In the genomic region with DNA sequence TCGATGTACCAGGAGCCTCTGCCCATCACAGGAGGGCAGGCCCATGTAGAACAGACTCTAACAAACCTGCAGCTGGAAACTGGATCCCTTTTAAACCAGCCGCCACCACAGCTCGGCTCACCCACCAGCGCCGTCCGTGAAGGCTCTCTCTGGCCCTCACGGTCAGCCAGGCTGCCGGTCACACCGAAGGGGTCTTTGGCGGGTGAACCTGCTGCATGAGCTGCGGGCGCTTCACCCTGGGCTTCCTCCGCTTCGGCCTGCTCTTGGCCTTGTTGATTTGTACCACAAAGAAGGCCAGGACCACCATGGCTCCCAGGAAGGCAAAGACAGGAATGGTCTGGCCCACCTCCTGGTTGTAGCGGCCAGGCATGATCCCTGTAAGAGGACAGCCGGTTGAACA, we compare ENCODE assay signal across 22 cellular contexts. TPM values are rescaled to one million over a fixed set of nuclear protein-coding genes. Genes with fewer than 3 reads are reported as not detected.
"Had no signal": no experiment of that assay in that cellular context is flagged by ENCODE, and none has a peak within 500 bp of the region (broad histone marks: within the 10 kb centered on the region; RNA-seq: fewer than 3 reads in every experiment).

No MANE protein-coding gene starts in this region.

- H3K27me3 ChIP-seq: breast epithelium, gastrocnemius medialis, heart left ventricle, neutrophil had no signal

- H3K9me3 ChIP-seq: breast epithelium, gastrocnemius medialis, heart left ventricle, neutrophil, thoracic aorta had no signal

- H3K4me1 ChIP-seq: breast epithelium, gastrocnemius medialis had no signal

- H3K4me3 Mint-ChIP-seq: activated CD4-positive, alpha-beta memory T cell treated with anti-CD3 and anti-CD28 coated beads for 36 hours; activated CD8-positive, alpha-beta memory T cell treated with anti-CD3 and anti-CD28 coated beads, Interleukin-2, amount 10 ng/mL, durations not matched to agents 7 days and 5 days; activated T-cell treated with anti-CD3 and anti-CD28 coated beads, Interleukin-2, amount 50 U/mL, for 72 hours; immature natural killer cell; naive B cell; stimulated activated naive CD8-positive, alpha-beta T cell treated with anti-CD3 and anti-CD28 coated beads, Interleukin-15, amount 100 ng/mL, for 72 hours; T-helper 1 cell treated with Interleukin-12 subunit alpha and Interleukin-12 subunit beta and Interleukin-4 antibody, amounts not matched to agents 30 μg/mL and 1 μg/mL, for 36 hours had no signal

- H3K4me3 ChIP-seq: breast epithelium, gastrocnemius medialis, heart left ventricle, thoracic aorta had no signal

- H3K9me3 Mint-ChIP-seq: activated CD4-positive, alpha-beta memory T cell treated with anti-CD3 and anti-CD28 coated beads for 36 hours; activated T-cell treated with anti-CD3 and anti-CD28 coated beads, Interleukin-2, amount 50 U/mL, for 72 hours; immature natural killer cell; naive B cell; stimulated activated naive CD8-positive, alpha-beta T cell treated with anti-CD3 and anti-CD28 coated beads, Interleukin-15, amount 100 ng/mL, for 72 hours; T-helper 1 cell treated with Interleukin-12 subunit alpha and Interleukin-12 subunit beta and Interleukin-4 antibody, amounts not matched to agents 30 μg/mL and 1 μg/mL, for 36 hours had no signal

- FAIRE-seq: urothelium cell line had no signal

- H3K27ac Mint-ChIP-seq: activated CD4-positive, alpha-beta memory T cell treated with anti-CD3 and anti-CD28 coated beads for 36 hours; activated CD8-positive, alpha-beta memory T cell treated with anti-CD3 and anti-CD28 coated beads, Interleukin-2, amount 10 ng/mL, durations not matched to agents 7 days and 5 days; activated T-cell treated with anti-CD3 and anti-CD28 coated beads, Interleukin-2, amount 50 U/mL, for 72 hours; naive B cell; progenitor cell of endocrine pancreas; T-helper 1 cell treated with Interleukin-12 subunit alpha and Interleukin-12 subunit beta and Interleukin-4 antibody, amounts not matched to agents 30 μg/mL and 1 μg/mL, for 36 hours had no signal

- DNase-seq: activated CD4-positive, alpha-beta memory T cell treated with anti-CD3 and anti-CD28 coated beads for 36 hours; activated CD8-positive, alpha-beta memory T cell treated with anti-CD3 and anti-CD28 coated beads, Interleukin-2, amount 10 ng/mL, durations not matched to agents 7 days and 5 days; activated T-cell treated with anti-CD3 and anti-CD28 coated beads, Interleukin-2, amount 50 U/mL, for 72 hours; erythroblast; gastrocnemius medialis; immature natural killer cell; left cardiac atrium; mammary epithelial cell; naive B cell; stimulated activated naive CD8-positive, alpha-beta T cell treated with anti-CD3 and anti-CD28 coated beads, Interleukin-15, amount 100 ng/mL, for 72 hours; WERI-Rb-1 had no signal

- H3K27me3 Mint-ChIP-seq: activated CD4-positive, alpha-beta memory T cell treated with anti-CD3 and anti-CD28 coated beads for 36 hours; activated CD8-positive, alpha-beta memory T cell treated with anti-CD3 and anti-CD28 coated beads, Interleukin-2, amount 10 ng/mL, durations not matched to agents 7 days and 5 days; naive B cell; progenitor cell of endocrine pancreas; stimulated activated naive CD8-positive, alpha-beta T cell treated with anti-CD3 and anti-CD28 coated beads, Interleukin-15, amount 100 ng/mL, for 72 hours had no signal

- ATAC-seq: activated CD8-positive, alpha-beta memory T cell treated with anti-CD3 and anti-CD28 coated beads, Interleukin-2, amount 10 ng/mL, durations not matched to agents 7 days and 5 days; activated T-cell treated with anti-CD3 and anti-CD28 coated beads, Interleukin-2, amount 50 U/mL, for 72 hours; gastrocnemius medialis; heart left ventricle; left cardiac atrium; stimulated activated naive CD8-positive, alpha-beta T cell treated with anti-CD3 and anti-CD28 coated beads, Interleukin-15, amount 100 ng/mL, for 72 hours had no signal

- H3K27ac ChIP-seq: breast epithelium, gastrocnemius medialis, neutrophil, thoracic aorta, WERI-Rb-1 had no signal

- H3K4me1 Mint-ChIP-seq: activated CD8-positive, alpha-beta memory T cell treated with anti-CD3 and anti-CD28 coated beads, Interleukin-2, amount 10 ng/mL, durations not matched to agents 7 days and 5 days; immature natural killer cell; naive B cell; stimulated activated naive CD8-positive, alpha-beta T cell treated with anti-CD3 and anti-CD28 coated beads, Interleukin-15, amount 100 ng/mL, for 72 hours had no signal

RNA-seq across cellular contexts. Expression of a gene that starts 11.7 kb away (rescaled TPM):
- total RNA-seq: activated CD4-positive, alpha-beta memory T cell treated with anti-CD3 and anti-CD28 coated beads for 36 hours; activated CD8-positive, alpha-beta memory T cell treated with anti-CD3 and anti-CD28 coated beads, Interleukin-2, amount 10 ng/mL, durations not matched to agents 7 days and 5 days; activated T-cell treated with anti-CD3 and anti-CD28 coated beads, Interleukin-2, amount 50 U/mL, for 72 hours; aorta; breast epithelium; dermis microvascular lymphatic vessel endothelial cell; gastrocnemius medialis; left cardiac atrium; mammary epithelial cell; mononuclear cell; thoracic aorta had no signal
- polyA plus RNA-seq: aorta, immature natural killer cell, mammary epithelial cell, right cardiac atrium had no signal
